In the genomic region with DNA sequence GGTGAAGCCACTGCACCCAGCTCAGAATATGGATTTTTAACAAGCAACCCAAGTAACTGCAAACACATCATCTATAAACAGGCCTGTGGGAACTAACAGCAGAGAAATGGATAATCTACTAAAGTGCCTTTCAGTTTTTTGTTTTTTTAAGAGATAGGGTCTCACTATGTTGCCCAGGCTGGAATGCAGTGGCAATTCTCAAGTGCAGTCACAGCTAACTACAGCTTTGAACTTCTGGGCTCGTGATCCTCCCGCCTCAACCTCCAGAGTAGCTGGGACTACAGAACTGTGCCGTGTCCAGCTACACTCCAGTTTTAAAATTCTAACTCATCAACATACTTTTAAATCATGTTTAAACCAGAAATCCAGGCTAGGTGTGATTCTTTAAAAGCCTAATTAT, we compare ENCODE assay signal across 13 cellular contexts. TPM values are rescaled to one million over a fixed set of nuclear protein-coding genes. Genes with fewer than 3 reads are reported as not detected.
DNase-seq lines count a peak whose midpoint lies in the region; ATAC-seq and TF ChIP-seq lines count a peak whose summit lies in the region.
"Had no signal": no experiment of that assay in that cellular context is flagged by ENCODE, and none has a peak within 500 bp of the region (broad histone marks: within the 10 kb centered on the region; RNA-seq: fewer than 3 reads in every experiment).

No MANE protein-coding gene starts in this region.

- H3K9me3 Mint-ChIP-seq in natural killer cell treated with Interleukin-12 subunit alpha and Interleukin-12 subunit beta and Interleukin-15 and Interleukin-18, amount 100 ng/mL, for 72 hours = no peaks in the 10 kb centered on the region
- H3K9me3 Mint-ChIP-seq in natural killer cell (no peaks in the 10 kb centered on the region), WTC11 (no peaks in the 10 kb centered on the region)

- no peaks in the 10 kb centered on the region for H3K9me3 ChIP-seq in HEK293 (ENCODE audit: control insufficient read depth, insufficient read depth, low read depth, low read length)
- H3K9me3 ChIP-seq: BE2C had no signal

- peaks cover 41 to 67% of the 10 kb centered on the region in 2 donors for H3K4me1 Mint-ChIP-seq in natural killer cell treated with Interleukin-12 subunit alpha and Interleukin-12 subunit beta and Interleukin-15 and Interleukin-18, amount 100 ng/mL, for 72 hours (ENCODE audit: low read depth in 2 of 2)
- H3K4me1 Mint-ChIP-seq in natural killer cell = peaks cover 40 to 50% of the 10 kb centered on the region in 2 donors
- peaks cover 14% of the 10 kb centered on the region for H3K4me1 Mint-ChIP-seq in WTC11

- peak overlapping the region; percentile 66 to 76 for H3K27ac Mint-ChIP-seq in natural killer cell treated with Interleukin-12 subunit alpha and Interleukin-12 subunit beta and Interleukin-15 and Interleukin-18, amount 100 ng/mL, for 72 hours
- H3K27ac Mint-ChIP-seq in natural killer cell (peak overlapping the region in 1 of 2 donors; percentile 94), WTC11 (no peak overlapping the region)

- no peaks in the 10 kb centered on the region; the same call in 1 of the 2 replicates for H3K4me1 ChIP-seq in HEK293 (ENCODE audit: control insufficient read depth, insufficient read depth, low read length)
- H3K4me1 ChIP-seq: BE2C had no signal

- no peaks in the 10 kb centered on the region for H3K27me3 Mint-ChIP-seq in natural killer cell treated with Interleukin-12 subunit alpha and Interleukin-12 subunit beta and Interleukin-15 and Interleukin-18, amount 100 ng/mL, for 72 hours
- H3K27me3 Mint-ChIP-seq in natural killer cell (ENCODE audit: low read depth in 2 of 2) (no peaks in the 10 kb centered on the region), WTC11 (ENCODE audit: low read depth) (no peaks in the 10 kb centered on the region)

- peaks cover 18 to 69% of the 10 kb centered on the region in 2 experiments for H3K36me3 ChIP-seq in HEK293 (ENCODE audit: control insufficient read depth in 2 of 2, insufficient read depth in 1 of 2, low read length in 2 of 2)

- no peak overlapping the region for H3K4me3 ChIP-seq in HEK293 (ENCODE audit: low read depth, low read length)
- H3K4me3 ChIP-seq: GM23248 had no signal

- H3K4me3 Mint-ChIP-seq in natural killer cell treated with Interleukin-12 subunit alpha and Interleukin-12 subunit beta and Interleukin-15 and Interleukin-18, amount 100 ng/mL, for 72 hours = no peak overlapping the region
- no peak overlapping the region for H3K4me3 Mint-ChIP-seq in natural killer cell
- no peak overlapping the region for H3K4me3 Mint-ChIP-seq in WTC11

- POLR2A ChIA-PET in HEK293 (lab: Yijun Ruan, JAX) = no interaction called here
- POLR2A ChIA-PET in WTC11 (lab: Charles Lee) = no interaction called here

- peaks cover 39% of the 10 kb centered on the region for H3K36me3 Mint-ChIP-seq in natural killer cell treated with Interleukin-12 subunit alpha and Interleukin-12 subunit beta and Interleukin-15 and Interleukin-18, amount 100 ng/mL, for 72 hours
- H3K36me3 Mint-ChIP-seq in natural killer cell = peaks cover 12% of the 10 kb centered on the region
- H3K36me3 Mint-ChIP-seq in WTC11 = peaks cover 59% of the 10 kb centered on the region

- intact Hi-C loops in natural killer cell (cut with micrococcal nuclease) = no loop called here

- DNase-seq in natural killer cell treated with Interleukin-12 subunit alpha and Interleukin-12 subunit beta and Interleukin-15 and Interleukin-18, amount 100 ng/mL, for 72 hours (ENCODE audit: low spot score) = no peak
- no peak for DNase-seq in natural killer cell
- no peak for DNase-seq in WTC11 (ENCODE audit: low spot score)
- DNase-seq in anterior cingulate cortex (lab: John Stamatoyannopoulos, UW) = no peak
- DNase-seq in SHP77 treated with DMSO at 0.1 percent for 48 hours (lab: John Stamatoyannopoulos, UW) = no peak
- DNase-seq: BE2C, DMS53, GF-D8, GM23248, H7 had no signal

- TF ChIP-seq CTCF in natural killer cell (IDR thresholded peaks at IDR 0.05) = no peak
- TF ChIP-seq CTCF in HEK293 (tag by site-specific recombination; IDR thresholded peaks at IDR 0.05) = no peak
- no peak for TF ChIP-seq CTCF in WTC11 (IDR thresholded peaks at IDR 0.05)

- no peak for ATAC-seq in natural killer cell treated with Interleukin-12 subunit alpha and Interleukin-12 subunit beta and Interleukin-15 and Interleukin-18, amount 100 ng/mL, for 72 hours
- ATAC-seq in natural killer cell (no peak), WTC11 (no peak), HG03520 (IDR thresholded peaks at IDR 0.05; ENCODE audit: unreplicated experiment) (no peak)

- CTCF ChIA-PET in HEK293 (lab: Yijun Ruan, JAX) = interaction anchor here (0.6 to 0.7 kb wide), 2 partner anchors 13 to 72 kb away, joined by 3 to 9 read pairs; no protein-coding TSS in a partner anchor
- CTCF ChIA-PET in WTC11 (lab: Charles Lee) = no interaction called here

- no peak overlapping the region for H3K27ac ChIP-seq in HEK293 (ENCODE audit: extremely low read depth, low read depth, low read length)
- H3K27ac ChIP-seq: C4-2B had no signal

TF ChIP-seq in HEK293, 187 proteins besides CTCF, POLR2A, EP300 and RAD21:
- TF ChIP-seq ZNF121 (tag by site-specific recombination; IDR thresholded peaks at IDR 0.05) (peak; percentile 69; the same call in 1 of the 2 replicates), ZBTB1 (tag by site-specific recombination; IDR thresholded peaks at IDR 0.05) (no peak)
- TF ChIP-seq, protein P1, sequence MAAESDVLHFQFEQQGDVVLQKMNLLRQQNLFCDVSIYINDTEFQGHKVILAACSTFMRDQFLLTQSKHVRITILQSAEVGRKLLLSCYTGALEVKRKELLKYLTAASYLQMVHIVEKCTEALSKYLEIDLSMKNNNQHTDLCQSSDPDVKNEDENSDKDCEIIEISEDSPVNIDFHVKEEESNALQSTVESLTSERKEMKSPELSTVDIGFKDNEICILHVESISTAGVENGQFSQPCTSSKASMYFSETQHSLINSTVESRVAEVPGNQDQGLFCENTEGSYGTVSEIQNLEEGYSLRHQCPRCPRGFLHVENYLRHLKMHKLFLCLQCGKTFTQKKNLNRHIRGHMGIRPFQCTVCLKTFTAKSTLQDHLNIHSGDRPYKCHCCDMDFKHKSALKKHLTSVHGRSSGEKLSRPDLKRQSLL (tag by site-specific recombination; IDR thresholded peaks at IDR 0.05) = no peak

TF ChIP-seq in WTC11, 78 proteins besides CTCF, POLR2A, EP300 and RAD21:
- TF ChIP-seq SOX15 (CRISPR knock-in tag; IDR thresholded peaks at IDR 0.05) = no peak
- TF ChIP-seq ZNF121 (CRISPR knock-in tag; IDR thresholded peaks at IDR 0.05) = peak; percentile 52; the same call in 1 of the 2 replicates

RNA-seq across cellular contexts. Expression of a gene that starts 11.9 kb away (rescaled TPM):
- 10 to 100 TPM; 51.0 to 58.9 TPM for total RNA-seq in natural killer cell treated with Interleukin-12 subunit alpha and Interleukin-12 subunit beta and Interleukin-15 and Interleukin-18, amount 100 ng/mL, for 72 hours
- total RNA-seq in natural killer cell (10 to 100 TPM; 84.7 to 94.8 (median 85.6) TPM), WTC11 (2021) (18.8 to 24.5 TPM (median 19.8 TPM) in 3 replicates)

RNA-seq across cellular contexts. Expression of a gene that starts 59.9 kb away (rescaled TPM):
- total RNA-seq in natural killer cell treated with Interleukin-12 subunit alpha and Interleukin-12 subunit beta and Interleukin-15 and Interleukin-18, amount 100 ng/mL, for 72 hours = 10 to 100 TPM; 18.9 to 20.9 TPM
- 10 to 100 TPM; 57.3 to 67.6 (median 63.4) TPM for total RNA-seq in natural killer cell
- total RNA-seq in WTC11 (2021) = 32.1 to 36.5 TPM (median 35.5 TPM) in 3 replicates
